In the genomic region with DNA sequence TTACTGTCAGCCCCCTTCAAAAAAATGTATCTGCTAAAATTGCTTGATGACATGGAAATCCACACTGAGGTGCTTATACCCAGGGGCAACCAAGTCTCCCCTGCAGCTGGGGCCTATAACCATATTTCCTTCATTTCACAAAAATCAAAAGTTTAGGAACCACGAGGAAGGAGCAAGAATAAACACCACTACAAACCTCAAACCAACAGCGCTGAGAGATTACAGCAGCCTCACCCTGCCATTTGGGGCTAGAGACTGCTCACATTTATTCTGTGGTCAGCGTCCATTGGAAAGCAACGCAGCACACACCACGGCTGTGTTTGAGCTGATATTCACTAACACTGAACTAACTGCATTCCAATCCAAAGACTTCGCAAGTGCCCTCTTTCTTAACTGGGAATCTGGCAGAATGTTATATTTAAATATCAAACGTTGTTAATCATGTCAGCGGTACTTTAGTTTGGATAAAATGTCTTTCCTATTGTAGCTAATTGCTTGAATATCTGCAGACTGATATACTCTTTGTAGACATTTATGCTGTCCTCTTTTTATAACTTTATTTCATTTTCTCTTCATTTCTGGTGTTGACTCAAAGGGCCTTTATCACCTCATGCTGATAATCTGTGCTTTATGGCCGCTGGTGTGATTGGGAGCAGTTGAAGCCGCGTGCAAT, we compare ENCODE assay signal across 23 cellular contexts.
DNase-seq lines count a peak whose midpoint lies in the region; ATAC-seq and TF ChIP-seq lines count a peak whose summit lies in the region.
"Had no signal": no experiment of that assay in that cellular context is flagged by ENCODE, and none has a peak within 500 bp of the region (broad histone marks: within the 10 kb centered on the region; RNA-seq: fewer than 3 reads in every experiment).

No MANE protein-coding gene starts in this region.

- H2AFZ ChIP-seq in PC-3 (ENCODE audit: low read length), result peak overlapping the region; percentile 39

- no peak for TF ChIP-seq CTCF in PC-3 (conservative IDR thresholded peaks at IDR 0.05; ENCODE audit: low read depth, low read length)
- TF ChIP-seq CTCF in epithelial cell of esophagus (IDR thresholded peaks at IDR 0.05; ENCODE audit: insufficient read depth, low read depth, low read length, missing control alignments), result no peak
- no peak for TF ChIP-seq CTCF in heart right ventricle (IDR thresholded peaks at IDR 0.05)

- WGBS in heart right ventricle, 2 donors, result 71 to 72% methylated on average over 11 of the region's 11 CpGs

- H3K9me2 ChIP-seq in PC-3 (replicated peaks; ENCODE audit: low read length), result no peaks in the 10 kb centered on the region

- POLR2A ChIA-PET in PC-3 (lab: Charles Lee; ENCODE audit: unreplicated experiment), result no interaction called here

- peaks cover 10% of the 10 kb centered on the region; the same call in 1 of the 2 replicates for H3K4me1 ChIP-seq in PC-3 (ENCODE audit: insufficient read depth, low read length)
- H3K4me1 ChIP-seq in mucosa of rectum (ENCODE audit: control insufficient read depth in 2 of 2, insufficient read depth in 2 of 2, low read length in 2 of 2), result peaks cover 10 to 20% of the 10 kb centered on the region in 2 donors
- H3K4me1 ChIP-seq in heart right ventricle, result no peaks in the 10 kb centered on the region

- BruUV-seq in PC-3 (replicated peaks; lab: Mats Ljungman, UMichigan), result no TSS peak

- H3K9ac ChIP-seq in PC-3 (ENCODE audit: low read length) (no peak overlapping the region), mucosa of rectum (ENCODE audit: low read depth in 1 of 2, low read length in 2 of 2) (no peak overlapping the region)
- H3K9ac ChIP-seq: BLaER1 had no signal

- H3K27ac ChIP-seq in PC-3 (ENCODE audit: low read length) (no peak overlapping the region), mucosa of rectum (ENCODE audit: low read depth in 2 of 2, low read length in 2 of 2) (peak overlapping the region; percentile 85 to 86), heart right ventricle (no peak overlapping the region)
- H3K27ac ChIP-seq: BLaER1, HL-60, SK-N-MC had no signal

- ATAC-seq in PC-3 (no peak; the same call in 1 of the 2 replicates), heart right ventricle (no peak), HG03135 (IDR thresholded peaks at IDR 0.05; ENCODE audit: unreplicated experiment) (no peak)
- ATAC-seq: activated T-cell treated with anti-CD3 and anti-CD28 coated beads, Interleukin-2, amount 50 U/mL, for 72 hours; naive thymus-derived CD4-positive, alpha-beta T cell; stimulated activated naive B cell treated with anti-CD40 and anti-IgM and Interleukin-4, amounts not matched to agents 10 μg/mL and 1 μg/mL and 100 μg/mL, for 72 hours had no signal

- CTCF ChIA-PET in PC-3 (lab: Charles Lee), result no interaction called here

- no peaks in the 10 kb centered on the region for H3F3A ChIP-seq in PC-3 (ENCODE audit: low read length, unreplicated experiment)

- DNase-seq in DMS53 (lab: John Stamatoyannopoulos, UW) (peak; percentile 64), PC-3 (no peak), epithelial cell of esophagus (ENCODE audit: low read depth) (peak; percentile 17), activated gamma-delta T cell (lab: John Stamatoyannopoulos, UW) (no peak), heart right ventricle (no peak)
- no peak for DNase-seq in activated CD8-positive, alpha-beta memory T cell treated with anti-CD3 and anti-CD28 coated beads, Interleukin-2, amount 50 U/mL, for 4 hours
- DNase-seq: activated CD4-positive, alpha-beta T cell treated with anti-CD3 and anti-CD28 coated beads for 48 hours; activated naive CD4-positive, alpha-beta T cell treated with anti-CD3 and anti-CD28 coated beads, Interleukin-2, amount 10 ng/mL, durations not matched to agents 7 days and 5 days; activated T-cell treated with anti-CD3 and anti-CD28 coated beads, Interleukin-2, amount 50 U/mL, for 72 hours; EL; glutamatergic neuron; mesendoderm; naive thymus-derived CD4-positive, alpha-beta T cell; NCI-H2107; NCI-H446 treated with DMSO at 0.1 percent for 48 hours; stimulated activated CD4-positive, alpha-beta T cell treated with anti-CD3 and anti-CD28 coated beads, Interleukin-4, amount 100 ng/mL, for 24 hours; stimulated activated naive B cell treated with anti-CD40 and anti-IgM and Interleukin-4, amounts not matched to agents 10 μg/mL and 1 μg/mL and 100 μg/mL, for 72 hours; T-helper 2 cell had no signal

- H3K27me3 ChIP-seq in PC-3 (ENCODE audit: low read length), result no peaks in the 10 kb centered on the region
- H3K27me3 ChIP-seq in mucosa of rectum (ENCODE audit: control insufficient read depth in 2 of 2, insufficient read depth in 2 of 2, low read length in 2 of 2), result no peaks in the 10 kb centered on the region
- H3K27me3 ChIP-seq in heart right ventricle, result peaks cover 0 to 61% (median 48%) of the 10 kb centered on the region in 7 donors
- H3K27me3 ChIP-seq: BLaER1 had no signal

- no peaks in the 10 kb centered on the region for H3K36me3 ChIP-seq in PC-3 (ENCODE audit: low read depth, low read length)
- no peaks in the 10 kb centered on the region for H3K36me3 ChIP-seq in mucosa of rectum (ENCODE audit: control insufficient read depth in 2 of 2, insufficient read depth in 2 of 2, low read length in 2 of 2)
- H3K36me3 ChIP-seq in heart right ventricle, result no peaks in the 10 kb centered on the region
- H3K36me3 ChIP-seq: BLaER1 had no signal

- H3K4me2 ChIP-seq in PC-3 (ENCODE audit: low read length), result peak overlapping the region; percentile 6; the same call in 1 of the 2 replicates
- H3K4me2 ChIP-seq: BLaER1 had no signal

- intact Hi-C loops in PC-3 (cut with micrococcal nuclease) (loop anchor here (1.0 to 5.0 kb wide), 5 partner anchors 23 to 195 kb away; no protein-coding TSS in a partner anchor), heart right ventricle (cut with DNase I) (no loop called here)

- H4K20me1 ChIP-seq in PC-3 (ENCODE audit: low read length), result no peaks in the 10 kb centered on the region
- H4K20me1 ChIP-seq: BLaER1 had no signal

- no peaks in the 10 kb centered on the region for H3K9me3 ChIP-seq in PC-3 (ENCODE audit: low read length)
- no peaks in the 10 kb centered on the region for H3K9me3 ChIP-seq in mucosa of rectum (ENCODE audit: control insufficient read depth in 2 of 2, low read length in 2 of 2)
- no peaks in the 10 kb centered on the region for H3K9me3 ChIP-seq in heart right ventricle
- H3K9me3 ChIP-seq: BLaER1 had no signal

- H3K79me2 ChIP-seq in PC-3 (ENCODE audit: low read length), result no peaks in the 10 kb centered on the region

- no peak overlapping the region for H3K4me3 ChIP-seq in PC-3 (ENCODE audit: low read length)
- H3K4me3 ChIP-seq in epithelial cell of esophagus (ENCODE audit: low read length), result no peak overlapping the region
- peak overlapping the region in 1 of 2 donors; percentile 23 for H3K4me3 ChIP-seq in mucosa of rectum (ENCODE audit: low read length in 2 of 2)
- no peak overlapping the region for H3K4me3 ChIP-seq in heart right ventricle
- H3K4me3 ChIP-seq: BLaER1, SK-N-MC had no signal

Comparison
In these comparisons a context has a peak if more than half of its experiments do, and no peak if none do; other contexts are left out.
1. DNase-seq: peak in DMS53 (single experiment) and epithelial cell of esophagus (single experiment); none in PC-3 (single experiment), activated gamma-delta T cell (single experiment), activated CD8-positive, alpha-beta memory T cell treated with anti-CD3 and anti-CD28 coated beads, Interleukin-2, amount 50 U/mL, for 4 hours (single experiment) and heart right ventricle (0 of 2).
2. H3K27ac ChIP-seq: peak in mucosa of rectum (2 of 2); none in PC-3 (single experiment) and heart right ventricle (0 of 10).